Comparison of ENCODE assay signal across 1 cellular context in the genomic region with DNA sequence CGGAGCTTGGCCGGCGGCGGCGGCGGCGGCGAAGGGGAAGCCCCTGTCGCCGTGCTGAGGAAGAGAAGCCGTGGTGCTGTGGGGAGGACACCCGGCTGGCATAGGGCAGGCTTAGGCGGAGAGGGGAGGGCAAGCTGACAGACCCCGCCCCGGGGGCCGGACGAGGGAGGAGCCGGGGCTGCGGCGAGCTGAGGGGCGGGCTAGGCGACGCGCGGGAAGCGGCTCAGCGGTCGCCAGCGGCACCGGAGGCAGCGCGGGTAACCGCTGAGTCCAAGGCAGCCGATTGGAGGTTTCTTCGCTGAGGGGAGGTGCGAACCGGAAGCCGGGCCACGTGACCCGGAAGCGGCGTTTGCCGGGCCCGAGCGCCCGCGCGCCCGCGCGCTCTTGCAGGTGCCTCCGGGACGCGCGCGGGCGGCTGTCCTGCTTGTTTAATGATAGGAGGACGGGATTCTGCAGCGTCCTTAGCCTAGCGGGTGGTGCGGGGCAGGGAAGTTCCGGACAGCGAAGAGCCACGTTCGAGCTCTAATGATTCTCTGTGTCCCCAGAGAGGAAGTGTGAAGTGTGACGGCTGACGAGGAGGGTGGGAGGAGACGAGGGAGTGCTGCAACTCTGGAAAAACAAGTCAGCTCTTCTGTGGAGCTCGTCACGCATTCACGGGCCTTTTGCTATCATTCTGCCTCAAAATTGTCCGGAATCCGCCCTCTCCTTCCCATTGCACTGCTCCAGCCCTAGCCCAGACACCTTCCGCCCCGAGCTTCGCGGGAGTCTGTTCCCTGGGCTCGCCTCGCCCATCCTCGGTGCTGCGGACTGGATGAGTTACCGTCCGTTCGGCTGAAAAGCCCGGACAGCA.
TF ChIP-seq lines count a peak whose summit lies in the region.

A gene (minus strand): TSS at position 102 of the 850 bp plus-strand sequence. CDS start 2,289 bp downstream, outside the sequence.

TF ChIP-seq in WTC11, 78 proteins besides CTCF, POLR2A, EP300 and RAD21 (continued from another document):
- TF ChIP-seq, protein P1, sequence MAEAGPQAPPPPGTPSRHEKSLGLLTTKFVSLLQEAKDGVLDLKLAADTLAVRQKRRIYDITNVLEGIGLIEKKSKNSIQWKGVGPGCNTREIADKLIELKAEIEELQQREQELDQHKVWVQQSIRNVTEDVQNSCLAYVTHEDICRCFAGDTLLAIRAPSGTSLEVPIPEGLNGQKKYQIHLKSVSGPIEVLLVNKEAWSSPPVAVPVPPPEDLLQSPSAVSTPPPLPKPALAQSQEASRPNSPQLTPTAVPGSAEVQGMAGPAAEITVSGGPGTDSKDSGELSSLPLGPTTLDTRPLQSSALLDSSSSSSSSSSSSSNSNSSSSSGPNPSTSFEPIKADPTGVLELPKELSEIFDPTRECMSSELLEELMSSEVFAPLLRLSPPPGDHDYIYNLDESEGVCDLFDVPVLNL (CRISPR knock-in tag; IDR thresholded peaks at IDR 0.05; ENCODE audit: borderline replicate concordance, low read depth): no peak
- TF ChIP-seq, protein P2, sequence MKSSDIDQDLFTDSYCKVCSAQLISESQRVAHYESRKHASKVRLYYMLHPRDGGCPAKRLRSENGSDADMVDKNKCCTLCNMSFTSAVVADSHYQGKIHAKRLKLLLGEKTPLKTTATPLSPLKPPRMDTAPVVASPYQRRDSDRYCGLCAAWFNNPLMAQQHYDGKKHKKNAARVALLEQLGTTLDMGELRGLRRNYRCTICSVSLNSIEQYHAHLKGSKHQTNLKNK (CRISPR knock-in tag; IDR thresholded peaks at IDR 0.05): no peak
- TF ChIP-seq, protein P3, sequence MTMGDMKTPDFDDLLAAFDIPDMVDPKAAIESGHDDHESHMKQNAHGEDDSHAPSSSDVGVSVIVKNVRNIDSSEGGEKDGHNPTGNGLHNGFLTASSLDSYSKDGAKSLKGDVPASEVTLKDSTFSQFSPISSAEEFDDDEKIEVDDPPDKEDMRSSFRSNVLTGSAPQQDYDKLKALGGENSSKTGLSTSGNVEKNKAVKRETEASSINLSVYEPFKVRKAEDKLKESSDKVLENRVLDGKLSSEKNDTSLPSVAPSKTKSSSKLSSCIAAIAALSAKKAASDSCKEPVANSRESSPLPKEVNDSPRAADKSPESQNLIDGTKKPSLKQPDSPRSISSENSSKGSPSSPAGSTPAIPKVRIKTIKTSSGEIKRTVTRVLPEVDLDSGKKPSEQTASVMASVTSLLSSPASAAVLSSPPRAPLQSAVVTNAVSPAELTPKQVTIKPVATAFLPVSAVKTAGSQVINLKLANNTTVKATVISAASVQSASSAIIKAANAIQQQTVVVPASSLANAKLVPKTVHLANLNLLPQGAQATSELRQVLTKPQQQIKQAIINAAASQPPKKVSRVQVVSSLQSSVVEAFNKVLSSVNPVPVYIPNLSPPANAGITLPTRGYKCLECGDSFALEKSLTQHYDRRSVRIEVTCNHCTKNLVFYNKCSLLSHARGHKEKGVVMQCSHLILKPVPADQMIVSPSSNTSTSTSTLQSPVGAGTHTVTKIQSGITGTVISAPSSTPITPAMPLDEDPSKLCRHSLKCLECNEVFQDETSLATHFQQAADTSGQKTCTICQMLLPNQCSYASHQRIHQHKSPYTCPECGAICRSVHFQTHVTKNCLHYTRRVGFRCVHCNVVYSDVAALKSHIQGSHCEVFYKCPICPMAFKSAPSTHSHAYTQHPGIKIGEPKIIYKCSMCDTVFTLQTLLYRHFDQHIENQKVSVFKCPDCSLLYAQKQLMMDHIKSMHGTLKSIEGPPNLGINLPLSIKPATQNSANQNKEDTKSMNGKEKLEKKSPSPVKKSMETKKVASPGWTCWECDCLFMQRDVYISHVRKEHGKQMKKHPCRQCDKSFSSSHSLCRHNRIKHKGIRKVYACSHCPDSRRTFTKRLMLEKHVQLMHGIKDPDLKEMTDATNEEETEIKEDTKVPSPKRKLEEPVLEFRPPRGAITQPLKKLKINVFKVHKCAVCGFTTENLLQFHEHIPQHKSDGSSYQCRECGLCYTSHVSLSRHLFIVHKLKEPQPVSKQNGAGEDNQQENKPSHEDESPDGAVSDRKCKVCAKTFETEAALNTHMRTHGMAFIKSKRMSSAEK (CRISPR knock-in tag; IDR thresholded peaks at IDR 0.05; ENCODE audit: borderline replicate concordance): no peak
- TF ChIP-seq NFYB (CRISPR knock-in tag; conservative IDR thresholded peaks at IDR 0.05; ENCODE audit: low read depth) (peak; percentile 40; the same call in 1 of the 2 replicates), ATF1 (CRISPR knock-in tag; IDR thresholded peaks at IDR 0.05) (no peak), ZNF423 (CRISPR knock-in tag; IDR thresholded peaks at IDR 0.05) (no peak), FOXP1 (CRISPR knock-in tag; IDR thresholded peaks at IDR 0.05; ENCODE audit: borderline replicate concordance) (no peak), NFE2L1 (CRISPR knock-in tag; IDR thresholded peaks at IDR 0.05) (no peak), MYBL2 (CRISPR knock-in tag; IDR thresholded peaks at IDR 0.05) (peak; percentile 71; the same call in 1 of the 2 replicates), NR3C1 (CRISPR knock-in tag; conservative IDR thresholded peaks at IDR 0.05; ENCODE audit: low read depth) (no peak), TP53 (CRISPR knock-in tag; IDR thresholded peaks at IDR 0.05) (no peak), SMAD4 (CRISPR knock-in tag; IDR thresholded peaks at IDR 0.05) (no peak), MXD4 (CRISPR knock-in tag; IDR thresholded peaks at IDR 0.05; ENCODE audit: borderline replicate concordance) (no peak), RELA (CRISPR knock-in tag; IDR thresholded peaks at IDR 0.05; ENCODE audit: borderline replicate concordance) (no peak), NR1H2 (CRISPR knock-in tag; IDR thresholded peaks at IDR 0.05) (no peak), KAT7 (CRISPR knock-in tag; IDR thresholded peaks at IDR 0.05; ENCODE audit: borderline replicate concordance) (no peak), RORB (CRISPR knock-in tag; IDR thresholded peaks at IDR 0.05) (no peak), ZNF138 (CRISPR knock-in tag; conservative IDR thresholded peaks at IDR 0.05) (no peak)
- TF ChIP-seq, protein P4, sequence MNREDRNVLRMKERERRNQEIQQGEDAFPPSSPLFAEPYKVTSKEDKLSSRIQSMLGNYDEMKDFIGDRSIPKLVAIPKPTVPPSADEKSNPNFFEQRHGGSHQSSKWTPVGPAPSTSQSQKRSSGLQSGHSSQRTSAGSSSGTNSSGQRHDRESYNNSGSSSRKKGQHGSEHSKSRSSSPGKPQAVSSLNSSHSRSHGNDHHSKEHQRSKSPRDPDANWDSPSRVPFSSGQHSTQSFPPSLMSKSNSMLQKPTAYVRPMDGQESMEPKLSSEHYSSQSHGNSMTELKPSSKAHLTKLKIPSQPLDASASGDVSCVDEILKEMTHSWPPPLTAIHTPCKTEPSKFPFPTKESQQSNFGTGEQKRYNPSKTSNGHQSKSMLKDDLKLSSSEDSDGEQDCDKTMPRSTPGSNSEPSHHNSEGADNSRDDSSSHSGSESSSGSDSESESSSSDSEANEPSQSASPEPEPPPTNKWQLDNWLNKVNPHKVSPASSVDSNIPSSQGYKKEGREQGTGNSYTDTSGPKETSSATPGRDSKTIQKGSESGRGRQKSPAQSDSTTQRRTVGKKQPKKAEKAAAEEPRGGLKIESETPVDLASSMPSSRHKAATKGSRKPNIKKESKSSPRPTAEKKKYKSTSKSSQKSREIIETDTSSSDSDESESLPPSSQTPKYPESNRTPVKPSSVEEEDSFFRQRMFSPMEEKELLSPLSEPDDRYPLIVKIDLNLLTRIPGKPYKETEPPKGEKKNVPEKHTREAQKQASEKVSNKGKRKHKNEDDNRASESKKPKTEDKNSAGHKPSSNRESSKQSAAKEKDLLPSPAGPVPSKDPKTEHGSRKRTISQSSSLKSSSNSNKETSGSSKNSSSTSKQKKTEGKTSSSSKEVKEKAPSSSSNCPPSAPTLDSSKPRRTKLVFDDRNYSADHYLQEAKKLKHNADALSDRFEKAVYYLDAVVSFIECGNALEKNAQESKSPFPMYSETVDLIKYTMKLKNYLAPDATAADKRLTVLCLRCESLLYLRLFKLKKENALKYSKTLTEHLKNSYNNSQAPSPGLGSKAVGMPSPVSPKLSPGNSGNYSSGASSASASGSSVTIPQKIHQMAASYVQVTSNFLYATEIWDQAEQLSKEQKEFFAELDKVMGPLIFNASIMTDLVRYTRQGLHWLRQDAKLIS (CRISPR knock-in tag; IDR thresholded peaks at IDR 0.05; ENCODE audit: borderline replicate concordance): no peak
- TF ChIP-seq, protein P5, sequence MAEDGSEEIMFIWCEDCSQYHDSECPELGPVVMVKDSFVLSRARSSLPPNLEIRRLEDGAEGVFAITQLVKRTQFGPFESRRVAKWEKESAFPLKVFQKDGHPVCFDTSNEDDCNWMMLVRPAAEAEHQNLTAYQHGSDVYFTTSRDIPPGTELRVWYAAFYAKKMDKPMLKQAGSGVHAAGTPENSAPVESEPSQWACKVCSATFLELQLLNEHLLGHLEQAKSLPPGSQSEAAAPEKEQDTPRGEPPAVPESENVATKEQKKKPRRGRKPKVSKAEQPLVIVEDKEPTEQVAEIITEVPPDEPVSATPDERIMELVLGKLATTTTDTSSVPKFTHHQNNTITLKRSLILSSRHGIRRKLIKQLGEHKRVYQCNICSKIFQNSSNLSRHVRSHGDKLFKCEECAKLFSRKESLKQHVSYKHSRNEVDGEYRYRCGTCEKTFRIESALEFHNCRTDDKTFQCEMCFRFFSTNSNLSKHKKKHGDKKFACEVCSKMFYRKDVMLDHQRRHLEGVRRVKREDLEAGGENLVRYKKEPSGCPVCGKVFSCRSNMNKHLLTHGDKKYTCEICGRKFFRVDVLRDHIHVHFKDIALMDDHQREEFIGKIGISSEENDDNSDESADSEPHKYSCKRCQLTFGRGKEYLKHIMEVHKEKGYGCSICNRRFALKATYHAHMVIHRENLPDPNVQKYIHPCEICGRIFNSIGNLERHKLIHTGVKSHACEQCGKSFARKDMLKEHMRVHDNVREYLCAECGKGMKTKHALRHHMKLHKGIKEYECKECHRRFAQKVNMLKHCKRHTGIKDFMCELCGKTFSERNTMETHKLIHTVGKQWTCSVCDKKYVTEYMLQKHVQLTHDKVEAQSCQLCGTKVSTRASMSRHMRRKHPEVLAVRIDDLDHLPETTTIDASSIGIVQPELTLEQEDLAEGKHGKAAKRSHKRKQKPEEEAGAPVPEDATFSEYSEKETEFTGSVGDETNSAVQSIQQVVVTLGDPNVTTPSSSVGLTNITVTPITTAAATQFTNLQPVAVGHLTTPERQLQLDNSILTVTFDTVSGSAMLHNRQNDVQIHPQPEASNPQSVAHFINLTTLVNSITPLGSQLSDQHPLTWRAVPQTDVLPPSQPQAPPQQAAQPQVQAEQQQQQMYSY (CRISPR knock-in tag; IDR thresholded peaks at IDR 0.05): no peak
- TF ChIP-seq, protein P6, sequence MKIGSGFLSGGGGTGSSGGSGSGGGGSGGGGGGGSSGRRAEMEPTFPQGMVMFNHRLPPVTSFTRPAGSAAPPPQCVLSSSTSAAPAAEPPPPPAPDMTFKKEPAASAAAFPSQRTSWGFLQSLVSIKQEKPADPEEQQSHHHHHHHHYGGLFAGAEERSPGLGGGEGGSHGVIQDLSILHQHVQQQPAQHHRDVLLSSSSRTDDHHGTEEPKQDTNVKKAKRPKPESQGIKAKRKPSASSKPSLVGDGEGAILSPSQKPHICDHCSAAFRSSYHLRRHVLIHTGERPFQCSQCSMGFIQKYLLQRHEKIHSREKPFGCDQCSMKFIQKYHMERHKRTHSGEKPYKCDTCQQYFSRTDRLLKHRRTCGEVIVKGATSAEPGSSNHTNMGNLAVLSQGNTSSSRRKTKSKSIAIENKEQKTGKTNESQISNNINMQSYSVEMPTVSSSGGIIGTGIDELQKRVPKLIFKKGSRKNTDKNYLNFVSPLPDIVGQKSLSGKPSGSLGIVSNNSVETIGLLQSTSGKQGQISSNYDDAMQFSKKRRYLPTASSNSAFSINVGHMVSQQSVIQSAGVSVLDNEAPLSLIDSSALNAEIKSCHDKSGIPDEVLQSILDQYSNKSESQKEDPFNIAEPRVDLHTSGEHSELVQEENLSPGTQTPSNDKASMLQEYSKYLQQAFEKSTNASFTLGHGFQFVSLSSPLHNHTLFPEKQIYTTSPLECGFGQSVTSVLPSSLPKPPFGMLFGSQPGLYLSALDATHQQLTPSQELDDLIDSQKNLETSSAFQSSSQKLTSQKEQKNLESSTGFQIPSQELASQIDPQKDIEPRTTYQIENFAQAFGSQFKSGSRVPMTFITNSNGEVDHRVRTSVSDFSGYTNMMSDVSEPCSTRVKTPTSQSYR (CRISPR knock-in tag; IDR thresholded peaks at IDR 0.05): no peak
- TF ChIP-seq, protein P7, sequence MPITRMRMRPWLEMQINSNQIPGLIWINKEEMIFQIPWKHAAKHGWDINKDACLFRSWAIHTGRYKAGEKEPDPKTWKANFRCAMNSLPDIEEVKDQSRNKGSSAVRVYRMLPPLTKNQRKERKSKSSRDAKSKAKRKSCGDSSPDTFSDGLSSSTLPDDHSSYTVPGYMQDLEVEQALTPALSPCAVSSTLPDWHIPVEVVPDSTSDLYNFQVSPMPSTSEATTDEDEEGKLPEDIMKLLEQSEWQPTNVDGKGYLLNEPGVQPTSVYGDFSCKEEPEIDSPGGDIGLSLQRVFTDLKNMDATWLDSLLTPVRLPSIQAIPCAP (CRISPR knock-in tag; IDR thresholded peaks at IDR 0.05): no peak
